Comparison of ENCODE assay signal across 25 cellular contexts in the genomic region with DNA sequence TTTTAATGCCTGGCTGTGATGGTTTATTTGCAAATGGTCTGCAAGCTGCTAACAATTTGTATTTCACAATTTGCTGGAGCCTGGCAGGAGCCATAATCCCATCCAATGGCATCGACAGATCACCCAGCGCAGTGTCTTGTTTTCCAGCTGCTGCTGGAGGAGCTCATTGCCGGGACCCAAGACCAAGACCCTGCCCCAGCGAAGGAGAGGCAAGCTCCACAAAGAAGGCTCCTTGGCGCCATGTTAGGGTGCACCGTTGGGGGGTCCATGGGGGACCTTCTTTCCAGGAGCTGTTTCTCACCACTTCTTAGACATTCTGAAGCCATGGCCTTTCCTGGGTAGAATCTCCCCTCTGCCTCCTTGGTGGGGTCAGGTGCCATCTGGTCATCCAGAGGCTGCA. TPM values are rescaled to one million over a fixed set of nuclear protein-coding genes. Genes with fewer than 3 reads are reported as not detected.
"Had no signal": no experiment of that assay in that cellular context is flagged by ENCODE, and none has a peak within 500 bp of the region (broad histone marks: within the 10 kb centered on the region; RNA-seq: fewer than 3 reads in every experiment).

No MANE protein-coding gene starts in this region.

- ATAC-seq: activated CD4-positive, alpha-beta T cell treated with anti-CD3 and anti-CD28 coated beads for 36 hours; activated naive CD4-positive, alpha-beta T cell treated with anti-CD3 and anti-CD28 coated beads, Interleukin-2, amount 50 U/mL, for 72 hours; activated T-cell treated with anti-CD3 and anti-CD28 coated beads, Interleukin-2, amount 50 U/mL, for 72 hours; esophagus mucosa; SK-N-SH treated with all-trans-retinoic acid at 6 μM for 48 hours; T-helper 17 cell had no signal

- DNase-seq: activated CD4-positive, alpha-beta memory T cell treated with anti-CD3 and anti-CD28 coated beads, Interleukin-2, amount 10 ng/mL, durations not matched to agents 7 days and 5 days; activated CD4-positive, alpha-beta T cell treated with anti-CD3 and anti-CD28 coated beads for 36 hours; activated CD4-positive, alpha-beta T cell treated with anti-CD3 and anti-CD28 coated beads, Interleukin-2, amount 10 ng/mL, durations not matched to agents 24 days and 14 days; activated CD4-positive, CD25-positive, alpha-beta regulatory T cell; activated CD4-positive, CD25-positive, alpha-beta regulatory T cell treated with anti-CD3 and anti-CD28 coated beads, Interleukin-2, amount 50 U/mL, for 72 hours; activated CD8-positive, alpha-beta memory T cell treated with anti-CD3 and anti-CD28 coated beads, Interleukin-2, amount 50 U/mL, for 48 hours; activated gamma-delta T cell; activated naive CD4-positive, alpha-beta T cell; activated naive CD4-positive, alpha-beta T cell treated with anti-CD3 and anti-CD28 coated beads, Interleukin-2, amount 10 ng/mL, durations not matched to agents 7 days and 5 days; activated naive CD8-positive, alpha-beta T cell treated with anti-CD3 and anti-CD28 coated beads, Interleukin-2, amount 10 ng/mL, durations not matched to agents 7 days and 5 days; activated T-cell treated with anti-CD3 and anti-CD28 coated beads for 4 hours; activated T-cell treated with anti-CD3 and anti-CD28 coated beads, Interleukin-2, amount 50 U/mL, for 24 hours; activated T-cell treated with anti-CD3 and anti-CD28 coated beads, Interleukin-2, amount 50 U/mL, for 72 hours; anterior cingulate cortex; brain microvascular endothelial cell; colonic mucosa; effector memory CD4-positive, alpha-beta T cell; foreskin fibroblast; T-helper 1 cell; T-helper 17 cell had no signal

- H3K4me1 Mint-ChIP-seq: activated CD4-positive, alpha-beta memory T cell treated with anti-CD3 and anti-CD28 coated beads, Interleukin-2, amount 10 ng/mL, durations not matched to agents 7 days and 5 days; activated CD4-positive, alpha-beta T cell treated with anti-CD3 and anti-CD28 coated beads for 36 hours; activated CD4-positive, alpha-beta T cell treated with anti-CD3 and anti-CD28 coated beads, Interleukin-2, amount 10 ng/mL, durations not matched to agents 24 days and 14 days; activated naive CD4-positive, alpha-beta T cell treated with anti-CD3 and anti-CD28 coated beads, Interleukin-2, amount 10 ng/mL, durations not matched to agents 7 days and 5 days; activated naive CD8-positive, alpha-beta T cell treated with anti-CD3 and anti-CD28 coated beads, Interleukin-2, amount 10 ng/mL, durations not matched to agents 7 days and 5 days; T-helper 17 cell had no signal

- H3K27me3 ChIP-seq: brain microvascular endothelial cell, colonic mucosa had no signal

- H3K36me3 ChIP-seq: brain microvascular endothelial cell, colonic mucosa had no signal

- H3K9me3 Mint-ChIP-seq: activated CD4-positive, alpha-beta memory T cell treated with anti-CD3 and anti-CD28 coated beads, Interleukin-2, amount 10 ng/mL, durations not matched to agents 7 days and 5 days; activated CD4-positive, alpha-beta T cell treated with anti-CD3 and anti-CD28 coated beads, Interleukin-2, amount 10 ng/mL, durations not matched to agents 24 days and 14 days; activated naive CD4-positive, alpha-beta T cell treated with anti-CD3 and anti-CD28 coated beads, Interleukin-2, amount 10 ng/mL, durations not matched to agents 7 days and 5 days; activated naive CD8-positive, alpha-beta T cell treated with anti-CD3 and anti-CD28 coated beads, Interleukin-2, amount 10 ng/mL, durations not matched to agents 7 days and 5 days; endodermal cell had no signal

- H3K27ac ChIP-seq: brain microvascular endothelial cell, colonic mucosa had no signal

- H3K27ac Mint-ChIP-seq: activated CD4-positive, alpha-beta memory T cell treated with anti-CD3 and anti-CD28 coated beads, Interleukin-2, amount 10 ng/mL, durations not matched to agents 7 days and 5 days; activated CD4-positive, alpha-beta T cell treated with anti-CD3 and anti-CD28 coated beads for 36 hours; activated CD4-positive, alpha-beta T cell treated with anti-CD3 and anti-CD28 coated beads, Interleukin-2, amount 10 ng/mL, durations not matched to agents 24 days and 14 days; activated naive CD4-positive, alpha-beta T cell treated with anti-CD3 and anti-CD28 coated beads, Interleukin-2, amount 10 ng/mL, durations not matched to agents 7 days and 5 days; activated naive CD4-positive, alpha-beta T cell treated with anti-CD3 and anti-CD28 coated beads, Interleukin-2, amount 50 U/mL, for 72 hours; activated naive CD8-positive, alpha-beta T cell treated with anti-CD3 and anti-CD28 coated beads, Interleukin-2, amount 10 ng/mL, durations not matched to agents 7 days and 5 days; activated T-cell treated with anti-CD3 and anti-CD28 coated beads, Interleukin-2, amount 50 U/mL, for 24 hours; activated T-cell treated with anti-CD3 and anti-CD28 coated beads, Interleukin-2, amount 50 U/mL, for 72 hours; endodermal cell; T-helper 17 cell had no signal

- H3K36me3 Mint-ChIP-seq: activated naive CD4-positive, alpha-beta T cell treated with anti-CD3 and anti-CD28 coated beads, Interleukin-2, amount 10 ng/mL, durations not matched to agents 7 days and 5 days; activated naive CD8-positive, alpha-beta T cell treated with anti-CD3 and anti-CD28 coated beads, Interleukin-2, amount 10 ng/mL, durations not matched to agents 7 days and 5 days had no signal

- H3K4me3 ChIP-seq: colonic mucosa had no signal

- H3K4me1 ChIP-seq: colonic mucosa had no signal

- H3K4me3 Mint-ChIP-seq: activated CD4-positive, alpha-beta memory T cell treated with anti-CD3 and anti-CD28 coated beads, Interleukin-2, amount 10 ng/mL, durations not matched to agents 7 days and 5 days; activated CD4-positive, alpha-beta T cell treated with anti-CD3 and anti-CD28 coated beads for 36 hours; activated CD4-positive, alpha-beta T cell treated with anti-CD3 and anti-CD28 coated beads, Interleukin-2, amount 10 ng/mL, durations not matched to agents 24 days and 14 days; activated naive CD4-positive, alpha-beta T cell treated with anti-CD3 and anti-CD28 coated beads, Interleukin-2, amount 10 ng/mL, durations not matched to agents 7 days and 5 days; activated naive CD8-positive, alpha-beta T cell treated with anti-CD3 and anti-CD28 coated beads, Interleukin-2, amount 10 ng/mL, durations not matched to agents 7 days and 5 days; activated T-cell treated with anti-CD3 and anti-CD28 coated beads, Interleukin-2, amount 50 U/mL, for 24 hours; activated T-cell treated with anti-CD3 and anti-CD28 coated beads, Interleukin-2, amount 50 U/mL, for 72 hours; endodermal cell; T-helper 17 cell had no signal

- H3K9me3 ChIP-seq: colonic mucosa had no signal

- H3K27me3 Mint-ChIP-seq: activated CD4-positive, alpha-beta memory T cell treated with anti-CD3 and anti-CD28 coated beads, Interleukin-2, amount 10 ng/mL, durations not matched to agents 7 days and 5 days; activated CD4-positive, alpha-beta T cell treated with anti-CD3 and anti-CD28 coated beads, Interleukin-2, amount 10 ng/mL, durations not matched to agents 24 days and 14 days; activated naive CD8-positive, alpha-beta T cell treated with anti-CD3 and anti-CD28 coated beads, Interleukin-2, amount 10 ng/mL, durations not matched to agents 7 days and 5 days had no signal

RNA-seq across cellular contexts. Expression of gene AJAP1, which starts 31.1 kb away (rescaled TPM):
- total RNA-seq: activated CD4-positive, alpha-beta memory T cell treated with anti-CD3 and anti-CD28 coated beads, Interleukin-2, amount 10 ng/mL, durations not matched to agents 7 days and 5 days; activated CD4-positive, alpha-beta T cell treated with anti-CD3 and anti-CD28 coated beads for 36 hours; activated CD4-positive, alpha-beta T cell treated with anti-CD3 and anti-CD28 coated beads, Interleukin-2, amount 10 ng/mL, durations not matched to agents 24 days and 14 days; activated naive CD8-positive, alpha-beta T cell treated with anti-CD3 and anti-CD28 coated beads, Interleukin-2, amount 10 ng/mL, durations not matched to agents 7 days and 5 days; chondrocyte; T-helper 17 cell had no signal
